In genomic region chr9:70081120-70081495, GRCh38 we compare ENCODE assay signal across 1 cellular context.
TF ChIP-seq lines count a peak whose summit lies in the region.

No MANE protein-coding gene starts in this region.

TF ChIP-seq in endothelial cell of umbilical vein, 7 proteins besides CTCF, POLR2A, EP300 and RAD21:
- no peak for TF ChIP-seq FOS (IDR thresholded peaks at IDR 0.05; ENCODE audit: borderline replicate concordance, insufficient read depth, low read length)
- no peak for TF ChIP-seq MAX (IDR thresholded peaks at IDR 0.05; ENCODE audit: insufficient read depth, insufficient read length)
- no peak for TF ChIP-seq MYC (IDR thresholded peaks at IDR 0.05; ENCODE audit: low read depth, low read length)
- TF ChIP-seq EZH2 (IDR thresholded peaks at IDR 0.05; ENCODE audit: borderline replicate concordance, low read depth, low read length, severe bottlenecking), result no peak
- TF ChIP-seq JUN (IDR thresholded peaks at IDR 0.05; ENCODE audit: borderline replicate concordance, insufficient read depth, insufficient read length, low read depth), result no peak
- peak; percentile 54 for TF ChIP-seq GATA2 (IDR thresholded peaks at IDR 0.05; ENCODE audit: insufficient read depth, insufficient read length, low read depth, low read length)
- TF ChIP-seq POLR2AphosphoS5 (IDR thresholded peaks at IDR 0.05; ENCODE audit: insufficient read depth, low read depth, low read length), result no peak
TF ChIP-seq in endothelial cell of umbilical vein: peak in this region for 1.
